Comparison of ENCODE assay signal across 8 cellular contexts in the genomic region with DNA sequence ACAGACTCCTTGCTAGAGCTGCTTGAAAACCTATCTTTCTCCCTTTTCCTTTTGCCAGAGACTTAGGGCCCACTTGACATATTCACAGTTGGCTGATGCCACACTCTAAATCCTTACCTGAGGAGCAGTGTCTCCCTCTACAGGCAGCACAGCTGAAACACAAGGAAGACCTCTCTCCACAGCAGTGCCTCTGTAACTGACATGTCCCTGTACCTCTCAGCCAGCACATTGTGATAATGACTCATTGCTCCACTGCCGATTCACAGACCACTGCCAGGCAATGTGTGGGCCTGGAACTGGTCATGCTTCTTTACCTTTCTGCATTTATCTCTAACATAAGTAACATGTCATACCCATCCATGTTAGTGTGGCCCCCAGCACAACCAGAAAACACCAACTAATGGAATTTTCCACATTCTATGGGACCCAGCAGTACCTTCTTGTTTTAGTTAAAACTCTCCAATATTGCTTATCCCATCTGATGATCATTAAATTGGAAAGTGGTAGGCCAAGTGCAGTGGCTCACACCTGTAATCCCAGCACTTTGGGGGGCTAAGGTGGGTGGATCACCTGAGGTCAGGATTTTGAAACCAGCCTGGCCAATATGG. TPM values are rescaled to one million over a fixed set of nuclear protein-coding genes. Genes with fewer than 3 reads are reported as not detected.
DNase-seq lines count a peak whose midpoint lies in the region; ATAC-seq and TF ChIP-seq lines count a peak whose summit lies in the region.

No MANE protein-coding gene starts in this region.

- no peak overlapping the region for H2AFZ ChIP-seq in osteoblast (ENCODE audit: low read length)

- H3K4me1 Mint-ChIP-seq in activated CD8-positive, alpha-beta T cell treated with anti-CD3 and anti-CD28 coated beads for 36 hours (ENCODE audit: low read depth) = peaks cover 14% of the 10 kb centered on the region

- H3K4me3 ChIP-seq in fibroblast of mammary gland (ENCODE audit: control insufficient read depth, low read depth, low read length) = no peak overlapping the region
- no peak overlapping the region for H3K4me3 ChIP-seq in osteoblast (ENCODE audit: insufficient read depth, low read length)
- no peak overlapping the region for H3K4me3 ChIP-seq in sigmoid colon

- DNase-seq in EH (ENCODE audit: low read depth) (peak; percentile 81), NCI-H510A treated with DMSO at 0.1 percent for 48 hours (lab: John Stamatoyannopoulos, UW) (peak; percentile 66), fibroblast of mammary gland (ENCODE audit: low read depth) (peak; percentile 87), osteoblast (ENCODE audit: insufficient read length, low spot score, missing footprints) (peak; percentile 89), sigmoid colon (no peak)
- DNase-seq in activated CD8-positive, alpha-beta T cell treated with anti-CD3 and anti-CD28 coated beads for 36 hours = peak; percentile 83

- H3K36me3 ChIP-seq in osteoblast (ENCODE audit: insufficient read depth, low read length) = no peaks in the 10 kb centered on the region
- H3K36me3 ChIP-seq in sigmoid colon = no peaks in the 10 kb centered on the region

- H3K4me1 ChIP-seq in osteoblast (ENCODE audit: insufficient read depth, low read length) (peaks cover 3% of the 10 kb centered on the region), sigmoid colon (peaks cover 0 to 3% (median 0%) of the 10 kb centered on the region in 4 donors)

- ATAC-seq in GM21381 (IDR thresholded peaks at IDR 0.05; ENCODE audit: unreplicated experiment) (peak; percentile 87), HG03558 (IDR thresholded peaks at IDR 0.05; ENCODE audit: extremely low read depth, unreplicated experiment) (peak; percentile 94)
- peak; percentile 100 for ATAC-seq in activated CD8-positive, alpha-beta T cell treated with anti-CD3 and anti-CD28 coated beads for 36 hours

- H4K20me1 ChIP-seq in osteoblast (ENCODE audit: insufficient read depth, low read length) = no peaks in the 10 kb centered on the region

- POLR2A ChIA-PET in activated CD8-positive, alpha-beta T cell treated with anti-CD3 and anti-CD28 coated beads for 36 hours (lab: Charles Lee) = interaction anchor here (1.2 kb wide), 1 partner anchor 10 kb away, joined by 3 read pairs; no protein-coding TSS in a partner anchor

- H3K9me3 ChIP-seq in osteoblast (ENCODE audit: low read depth, low read length) (no peaks in the 10 kb centered on the region), sigmoid colon (no peaks in the 10 kb centered on the region)

- CTCF ChIA-PET in activated CD8-positive, alpha-beta T cell treated with anti-CD3 and anti-CD28 coated beads for 36 hours (lab: Charles Lee) = interaction anchor here (0.7 to 3.1 kb wide), 14 partner anchors 11 to 289 kb away, joined by 3 to 18 read pairs (median 4); no protein-coding TSS in a partner anchor

- H3K27me3 Mint-ChIP-seq in activated CD8-positive, alpha-beta T cell treated with anti-CD3 and anti-CD28 coated beads for 36 hours = no peaks in the 10 kb centered on the region

- H3K27ac Mint-ChIP-seq in activated CD8-positive, alpha-beta T cell treated with anti-CD3 and anti-CD28 coated beads for 36 hours = no peak overlapping the region

- no peak overlapping the region for H3K4me2 ChIP-seq in osteoblast (ENCODE audit: insufficient read depth, low read length)

- 4 to 35% methylated on average over 1 of the region's 1 CpG for WGBS in sigmoid colon, 2 donors

- peak; percentile 74 for TF ChIP-seq CTCF in activated CD8-positive, alpha-beta T cell treated with anti-CD3 and anti-CD28 coated beads for 36 hours (IDR thresholded peaks at IDR 0.05)
- TF ChIP-seq CTCF in fibroblast of mammary gland (conservative IDR thresholded peaks at IDR 0.05; ENCODE audit: control insufficient read depth, insufficient read depth, low read depth, low read length) (peak; percentile 87), osteoblast (IDR thresholded peaks at IDR 0.05; ENCODE audit: extremely low read depth, low read depth, low read length) (peak; percentile 81), sigmoid colon (IDR thresholded peaks at IDR 0.05) (peak in 2 of 4 experiments; percentile 11 to 35)

- H3K9me3 Mint-ChIP-seq in activated CD8-positive, alpha-beta T cell treated with anti-CD3 and anti-CD28 coated beads for 36 hours = no peaks in the 10 kb centered on the region

- no peak for TF ChIP-seq EP300 in sigmoid colon (IDR thresholded peaks at IDR 0.05)

- TF ChIP-seq POLR2A in sigmoid colon (IDR thresholded peaks at IDR 0.05) = no peak

- no peaks in the 10 kb centered on the region for H3K36me3 Mint-ChIP-seq in activated CD8-positive, alpha-beta T cell treated with anti-CD3 and anti-CD28 coated beads for 36 hours (ENCODE audit: low read depth)

- no peak overlapping the region for H3K27ac ChIP-seq in osteoblast (ENCODE audit: low read depth, low read length)
- H3K27ac ChIP-seq in sigmoid colon = no peak overlapping the region

- no peaks in the 10 kb centered on the region for H3K27me3 ChIP-seq in osteoblast (ENCODE audit: insufficient read depth, low read length)
- no peaks in the 10 kb centered on the region for H3K27me3 ChIP-seq in sigmoid colon

- H3K4me3 Mint-ChIP-seq in activated CD8-positive, alpha-beta T cell treated with anti-CD3 and anti-CD28 coated beads for 36 hours = no peak overlapping the region

- intact Hi-C loops in activated CD8-positive, alpha-beta T cell treated with anti-CD3 and anti-CD28 coated beads for 36 hours (cut with micrococcal nuclease) = loop anchor here (2.0 to 5.0 kb wide), 2 partner anchors 167 to 207 kb away; partner anchors contain the start of gene TSHR
- intact Hi-C loops in sigmoid colon (cut with DNase I) = no loop called here

- H3K79me2 ChIP-seq in osteoblast (ENCODE audit: insufficient read depth, low read length) = no peaks in the 10 kb centered on the region

RNA-seq across cellular contexts. Expression of gene GTF2A1, which starts 56.5 kb away (rescaled TPM):
- 10 to 100 TPM; 34.3 to 35.9 TPM for total RNA-seq in activated CD8-positive, alpha-beta T cell treated with anti-CD3 and anti-CD28 coated beads for 36 hours
- 35.8 and 37.4 TPM in 2 replicates for total RNA-seq in osteoblast
- total RNA-seq in sigmoid colon = 10 to 100 TPM; 14.7 to 21.8 (median 20.9) TPM
- polyA plus RNA-seq in sigmoid colon = 1 to 10 TPM; 6.0 to 9.1 (median 8.1) TPM
